ENCODE assay signal across 7 cellular contexts in the genomic region with DNA sequence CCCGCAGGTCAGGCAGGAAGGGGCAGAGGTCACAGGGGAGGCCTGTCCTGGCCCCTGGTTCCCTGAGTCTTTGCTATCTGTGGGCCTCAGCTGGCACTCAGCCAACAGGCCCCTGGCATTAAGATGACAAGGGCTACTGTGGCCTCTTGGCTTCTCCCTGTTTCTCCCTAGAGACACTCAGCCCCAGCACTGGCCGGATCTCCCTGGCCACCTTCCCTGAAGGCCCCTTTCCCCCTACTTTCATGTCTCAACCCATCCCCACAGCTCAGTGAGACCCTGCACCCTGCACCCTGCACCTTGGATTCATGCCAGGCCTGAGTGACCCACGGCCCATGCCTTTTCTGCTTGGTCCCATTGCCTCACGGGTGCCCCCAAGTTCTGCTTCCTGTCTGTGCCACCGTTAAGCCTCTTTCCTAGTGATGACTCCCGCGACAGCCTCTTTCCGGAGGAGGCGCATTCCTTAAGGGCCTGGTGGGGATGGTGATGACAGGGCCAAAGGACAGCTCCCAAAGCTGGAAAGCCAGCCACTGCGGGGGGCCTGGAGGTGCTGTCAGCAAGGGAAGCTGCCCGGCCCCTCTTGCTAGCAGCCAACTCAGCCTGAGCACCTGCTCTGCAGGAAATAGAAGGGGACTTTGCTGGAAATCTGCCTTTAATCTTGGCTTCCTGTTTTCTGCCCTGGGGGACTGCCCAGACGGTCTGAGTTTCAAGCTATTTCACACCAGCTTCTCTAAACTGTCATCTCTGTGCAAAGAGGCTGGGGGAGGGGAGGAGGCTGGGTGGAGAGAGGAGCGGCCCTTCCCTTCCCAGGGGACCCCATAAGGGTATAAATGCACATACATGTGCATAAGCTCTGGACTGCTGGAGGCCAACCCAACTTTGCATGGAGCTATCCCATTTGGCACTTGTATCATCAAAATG. TPM values are rescaled to one million over a fixed set of nuclear protein-coding genes. Genes with fewer than 3 reads are reported as not detected.
DNase-seq lines count a peak whose midpoint lies in the region; ATAC-seq and TF ChIP-seq lines count a peak whose summit lies in the region.

No MANE protein-coding gene starts in this region.

- peak; percentile 77 for ATAC-seq in stimulated activated naive CD8-positive, alpha-beta T cell treated with anti-CD3 and anti-CD28 coated beads, Interleukin-15, amount 100 ng/mL, for 72 hours

- no peak overlapping the region for H3K9ac ChIP-seq in KMS-11

- H3K27ac Mint-ChIP-seq in activated CD4-positive, alpha-beta memory T cell treated with anti-CD3 and anti-CD28 coated beads for 36 hours, result peak overlapping the region; percentile 99
- H3K27ac Mint-ChIP-seq in stimulated activated naive CD8-positive, alpha-beta T cell treated with anti-CD3 and anti-CD28 coated beads, Interleukin-15, amount 100 ng/mL, for 72 hours, result peak overlapping the region; percentile 99

- no peaks in the 10 kb centered on the region for H3K27me3 Mint-ChIP-seq in activated CD4-positive, alpha-beta memory T cell treated with anti-CD3 and anti-CD28 coated beads for 36 hours
- no peaks in the 10 kb centered on the region for H3K27me3 Mint-ChIP-seq in stimulated activated naive CD8-positive, alpha-beta T cell treated with anti-CD3 and anti-CD28 coated beads, Interleukin-15, amount 100 ng/mL, for 72 hours

- H3K27ac ChIP-seq in KMS-11 (peak overlapping the region; percentile 37; the same call in 1 of the 2 replicates), cardiac muscle cell (peak overlapping the region; percentile 81)

- H4K20me1 ChIP-seq in KMS-11 (ENCODE audit: insufficient read depth), result no peaks in the 10 kb centered on the region

- no peaks in the 10 kb centered on the region for H3K27me3 ChIP-seq in KMS-11 (ENCODE audit: insufficient read depth, low read depth)
- H3K27me3 ChIP-seq in cardiac muscle cell, result no peaks in the 10 kb centered on the region

- peaks cover 79% of the 10 kb centered on the region for H3K4me1 ChIP-seq in KMS-11 (ENCODE audit: low read depth, poor library complexity, severe bottlenecking)
- peaks cover 37% of the 10 kb centered on the region for H3K4me1 ChIP-seq in cardiac muscle cell (ENCODE audit: low read depth)

- no peak overlapping the region for H3K4me3 ChIP-seq in KMS-11 (IDR thresholded peaks at IDR 0.05; ENCODE audit: insufficient read depth, low read depth, low read length)
- no peak overlapping the region for H3K4me3 ChIP-seq in cardiac muscle cell

- H2AFZ ChIP-seq in KMS-11 (ENCODE audit: low read depth), result peak overlapping the region; percentile 20; the same call in 1 of the 2 replicates

- CTCF ChIA-PET in activated CD4-positive, alpha-beta memory T cell treated with anti-CD3 and anti-CD28 coated beads for 36 hours (lab: Charles Lee), result interaction anchor here (0.9 to 22.0 kb wide), 13 partner anchors 6 to 403 kb away, joined by 3 to 1220 read pairs (median 5); no protein-coding TSS in a partner anchor

- peaks cover 2% of the 10 kb centered on the region for H3K36me3 Mint-ChIP-seq in activated CD4-positive, alpha-beta memory T cell treated with anti-CD3 and anti-CD28 coated beads for 36 hours

- H3K9me3 Mint-ChIP-seq in activated CD4-positive, alpha-beta memory T cell treated with anti-CD3 and anti-CD28 coated beads for 36 hours, result no peaks in the 10 kb centered on the region
- H3K9me3 Mint-ChIP-seq in stimulated activated naive CD8-positive, alpha-beta T cell treated with anti-CD3 and anti-CD28 coated beads, Interleukin-15, amount 100 ng/mL, for 72 hours, result no peaks in the 10 kb centered on the region

- H3K9me3 ChIP-seq in cardiac muscle cell (ENCODE audit: low read depth), result no peaks in the 10 kb centered on the region

- TF ChIP-seq CTCF in KMS-11 (conservative IDR thresholded peaks at IDR 0.05; ENCODE audit: low read depth, low read length), result no peak
- TF ChIP-seq CTCF in cardiac muscle cell (IDR thresholded peaks at IDR 0.05; ENCODE audit: low read depth, low read length), result no peak

- POLR2A ChIA-PET in activated CD4-positive, alpha-beta memory T cell treated with anti-CD3 and anti-CD28 coated beads for 36 hours (lab: Charles Lee), result interaction anchor here (0.6 to 6.4 kb wide), 6 partner anchors 8 to 125 kb away, joined by 3 to 116 read pairs (median 4); no protein-coding TSS in a partner anchor

- no peaks in the 10 kb centered on the region for H3K79me2 ChIP-seq in KMS-11 (ENCODE audit: insufficient read depth, low read depth)

- H3K4me1 Mint-ChIP-seq in activated CD4-positive, alpha-beta memory T cell treated with anti-CD3 and anti-CD28 coated beads for 36 hours (ENCODE audit: low read depth), result peaks cover 74% of the 10 kb centered on the region
- peaks cover 88% of the 10 kb centered on the region for H3K4me1 Mint-ChIP-seq in stimulated activated naive CD8-positive, alpha-beta T cell treated with anti-CD3 and anti-CD28 coated beads, Interleukin-15, amount 100 ng/mL, for 72 hours

- peak overlapping the region; percentile 61 for H3K4me2 ChIP-seq in KMS-11

- H3K36me3 ChIP-seq in KMS-11 (ENCODE audit: insufficient read depth), result no peaks in the 10 kb centered on the region
- no peaks in the 10 kb centered on the region for H3K36me3 ChIP-seq in cardiac muscle cell

- DNase-seq in GM19240 (ENCODE audit: insufficient read length, low spot score), result peak; percentile 71
- DNase-seq in activated CD4-positive, alpha-beta memory T cell treated with anti-CD3 and anti-CD28 coated beads for 36 hours, result peak; percentile 81
- peak; percentile 36 to 86 for DNase-seq in cardiac muscle cell (ENCODE audit: low read depth in 1 of 2, low spot score in 1 of 2)
- peak; percentile 60 to 82 for DNase-seq in stimulated activated naive CD8-positive, alpha-beta T cell treated with anti-CD3 and anti-CD28 coated beads, Interleukin-15, amount 100 ng/mL, for 72 hours
- no peak for DNase-seq in mucosa of gallbladder (ENCODE audit: low spot score)
- DNase-seq in D341Med (ENCODE audit: low spot score), result no peak

- peak overlapping the region; percentile 78 for H3K4me3 Mint-ChIP-seq in activated CD4-positive, alpha-beta memory T cell treated with anti-CD3 and anti-CD28 coated beads for 36 hours
- H3K4me3 Mint-ChIP-seq in stimulated activated naive CD8-positive, alpha-beta T cell treated with anti-CD3 and anti-CD28 coated beads, Interleukin-15, amount 100 ng/mL, for 72 hours, result peak overlapping the region; percentile 86 to 88

- intact Hi-C loops in activated CD4-positive, alpha-beta memory T cell treated with anti-CD3 and anti-CD28 coated beads for 36 hours (cut with micrococcal nuclease), result no loop called here

RNA-seq across cellular contexts. Expression of a gene that starts 4.8 kb away (rescaled TPM):
- total RNA-seq in activated CD4-positive, alpha-beta memory T cell treated with anti-CD3 and anti-CD28 coated beads for 36 hours, result 100 to 1,000 TPM; 260 to 262 TPM
- total RNA-seq in cardiac muscle cell, result 42.4 and 43.1 TPM in 2 replicates
- 26.2 and 30.3 TPM in 2 replicates for polyA plus RNA-seq in cardiac muscle cell
- total RNA-seq in mucosa of gallbladder, result 74.2 TPM

RNA-seq across cellular contexts. Expression of a gene that starts 28.5 kb away (rescaled TPM):
- total RNA-seq in activated CD4-positive, alpha-beta memory T cell treated with anti-CD3 and anti-CD28 coated beads for 36 hours, result not detected
- total RNA-seq in cardiac muscle cell (not detected in 2 replicates), mucosa of gallbladder (0.14 TPM)
- polyA plus RNA-seq in cardiac muscle cell, result not detected in 2 replicates

RNA-seq across cellular contexts. Expression of a gene that starts 35.5 kb away (rescaled TPM):
- total RNA-seq in activated CD4-positive, alpha-beta memory T cell treated with anti-CD3 and anti-CD28 coated beads for 36 hours, result not detected
- total RNA-seq in cardiac muscle cell (not detected in 2 replicates), mucosa of gallbladder (not detected)
- not detected in 2 replicates for polyA plus RNA-seq in cardiac muscle cell

RNA-seq across cellular contexts. Expression of a gene that starts 49.3 kb away (rescaled TPM):
- not detected for total RNA-seq in activated CD4-positive, alpha-beta memory T cell treated with anti-CD3 and anti-CD28 coated beads for 36 hours
- total RNA-seq in cardiac muscle cell (not detected in 2 replicates), mucosa of gallbladder (not detected)
- not detected in 2 replicates for polyA plus RNA-seq in cardiac muscle cell

RNA-seq across cellular contexts. Expression of a gene that starts 51.8 kb away (rescaled TPM):
- 1 to 10 TPM in 1 of 2 experiments, under 1 TPM in 1; 0.64 to 1.1 TPM for total RNA-seq in activated CD4-positive, alpha-beta memory T cell treated with anti-CD3 and anti-CD28 coated beads for 36 hours
- 0.28 and 0.45 TPM in 2 replicates for total RNA-seq in cardiac muscle cell
- polyA plus RNA-seq in cardiac muscle cell, result 0.56 TPM in 1 of 2 replicates, not detected in the other
- 13.8 TPM for total RNA-seq in mucosa of gallbladder

Comparison
In these comparisons a context has a peak if more than half of its experiments do, and no peak if none do; other contexts are left out.
1. DNase-seq: peak in GM19240 (single experiment), activated CD4-positive, alpha-beta memory T cell treated with anti-CD3 and anti-CD28 coated beads for 36 hours (single experiment), cardiac muscle cell (2 of 2) and stimulated activated naive CD8-positive, alpha-beta T cell treated with anti-CD3 and anti-CD28 coated beads, Interleukin-15, amount 100 ng/mL, for 72 hours (2 of 2); none in mucosa of gallbladder (single experiment) and D341Med (single experiment).